In the genomic region with DNA sequence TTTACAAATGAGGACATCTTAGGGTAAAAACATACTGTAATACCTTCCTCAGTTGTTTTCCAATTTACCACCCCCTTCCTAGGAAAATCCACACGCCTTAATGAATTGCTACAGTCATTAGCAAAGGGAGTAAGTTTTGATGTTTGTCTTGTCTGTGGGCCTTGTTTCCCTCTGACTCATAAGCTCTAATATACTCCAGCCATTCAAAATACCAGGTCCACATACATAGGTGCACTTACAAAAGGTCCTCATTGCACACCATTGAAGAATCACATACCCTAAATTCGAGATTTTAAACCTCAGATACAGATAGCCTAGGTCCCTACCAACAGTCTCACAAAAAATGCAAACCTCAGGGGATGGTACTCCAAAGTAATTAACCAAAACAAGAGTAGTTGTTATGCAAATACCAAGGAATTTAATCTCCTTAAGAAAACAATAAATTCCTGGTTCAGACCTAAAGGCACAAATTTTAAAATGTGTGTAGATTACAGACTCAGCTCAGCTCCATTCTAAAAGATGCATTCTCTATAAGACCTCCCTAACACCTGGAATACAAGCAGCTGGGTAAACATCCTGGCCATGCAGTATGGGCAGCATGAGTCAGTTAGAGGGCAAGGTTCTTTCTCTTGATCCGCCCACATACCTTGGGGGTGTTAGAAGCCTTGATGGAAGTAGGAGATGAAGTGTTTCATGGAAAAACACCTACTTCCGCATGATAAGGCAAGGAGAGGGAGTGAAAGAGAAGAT, we compare ENCODE assay signal across 12 cellular contexts. TPM values are rescaled to one million over a fixed set of nuclear protein-coding genes. Genes with fewer than 3 reads are reported as not detected.
DNase-seq lines count a peak whose midpoint lies in the region; ATAC-seq, FAIRE-seq and TF ChIP-seq lines count a peak whose summit lies in the region.
"Had no signal": no experiment of that assay in that cellular context is flagged by ENCODE, and none has a peak within 500 bp of the region (broad histone marks: within the 10 kb centered on the region; RNA-seq: fewer than 3 reads in every experiment).

No MANE protein-coding gene starts in this region.

- no peak overlapping the region for H3K4me3 Mint-ChIP-seq in activated T-helper 1 cell treated with anti-CD3 and anti-CD28 coated beads, Interleukin-12 subunit alpha, Interleukin-12 subunit beta, Interleukin-2, Interleukin-4 antibody, amounts not matched to agents 30 ng/mL and 10 ng/mL and 1 ng/mL, durations not matched to agents 14 hours and 24 hours and 36 hours
- H3K4me3 Mint-ChIP-seq: HFFc6 had no signal

- no peaks in the 10 kb centered on the region for H3K79me2 ChIP-seq in HepG2 (ENCODE audit: insufficient read depth, low read length)

- no peak for TF ChIP-seq POLR2A in HepG2 (IDR thresholded peaks at IDR 0.05; ENCODE audit: insufficient read depth in 1 of 2, low read depth in 2 of 2, low read length in 2 of 2)

- no peak overlapping the region for H3K27ac ChIP-seq in HepG2 (ENCODE audit: extremely low read length, insufficient read depth, low read length)

- peak; percentile 95 for ATAC-seq in HepG2
- ATAC-seq: right cardiac atrium had no signal

- BruUV-seq in HepG2 (replicated peaks; lab: Mats Ljungman, UMichigan) = no TSS peak

- peak; percentile 75 for DNase-seq in H4 (ENCODE audit: low spot score)
- peak; percentile 5 to 79 for DNase-seq in NCI-H2081 (lab: John Stamatoyannopoulos, UW)
- peak; percentile 59 for DNase-seq in astrocyte of the spinal cord (ENCODE audit: low read depth, low spot score)
- DNase-seq in HepG2 (ENCODE audit: low spot score) = peak; percentile 72
- DNase-seq in activated T-helper 1 cell treated with anti-CD3 and anti-CD28 coated beads, Interleukin-12 subunit alpha, Interleukin-12 subunit beta, Interleukin-2, Interleukin-4 antibody, amounts not matched to agents 30 ng/mL and 10 ng/mL and 1 ng/mL, durations not matched to agents 14 hours and 24 hours and 36 hours (ENCODE audit: low spot score) = no peak
- no peak for DNase-seq in NCI-H1105 (lab: John Stamatoyannopoulos, UW)
- no peak for DNase-seq in GM10266 (ENCODE audit: extremely low spot score)
- no peak for DNase-seq in activated T-cell treated with anti-CD3 and anti-CD28 coated beads, Interleukin-2, amount 50 U/mL, for 48 hours
- DNase-seq: activated naive CD4-positive, alpha-beta T cell treated with anti-CD3 and anti-CD28 coated beads, Interleukin-2, amount 50 U/mL, for 16 hours; HFFc6; right cardiac atrium had no signal

- intact Hi-C loops in HepG2 (cut with micrococcal nuclease; ENCODE audit: unreplicated experiment) = no loop called here
- intact Hi-C loops in activated T-helper 1 cell treated with anti-CD3 and anti-CD28 coated beads, Interleukin-12 subunit alpha, Interleukin-12 subunit beta, Interleukin-2, Interleukin-4 antibody, amounts not matched to agents 30 ng/mL and 10 ng/mL and 1 ng/mL, durations not matched to agents 14 hours and 24 hours and 36 hours (cut with micrococcal nuclease) = no loop called here

- peak overlapping the region; percentile 5; the same call in 1 of the 2 replicates for H3K4me2 ChIP-seq in HepG2 (ENCODE audit: low read depth, low read length)

- H3K4me1 Mint-ChIP-seq in activated T-helper 1 cell treated with anti-CD3 and anti-CD28 coated beads, Interleukin-12 subunit alpha, Interleukin-12 subunit beta, Interleukin-2, Interleukin-4 antibody, amounts not matched to agents 30 ng/mL and 10 ng/mL and 1 ng/mL, durations not matched to agents 14 hours and 24 hours and 36 hours (ENCODE audit: low read depth) = peaks cover 17% of the 10 kb centered on the region

- CTCF ChIA-PET in HepG2 (lab: Yijun Ruan, JAX; ENCODE audit: low intra/inter-chr PET ratio, low total read pairs) = no interaction called here

- H4K20me1 ChIP-seq in HepG2 (ENCODE audit: insufficient read depth, low read length) = no peaks in the 10 kb centered on the region

- peak in 1 of 2 experiments; percentile 51; a peak in 2 of 4 replicates for TF ChIP-seq EP300 in HepG2 (IDR thresholded peaks at IDR 0.05; ENCODE audit: low read depth in 2 of 2, low read length in 2 of 2)
- peak; percentile 59 for TF ChIP-seq EP300 in HepG2 (CRISPR knock-in tag; IDR thresholded peaks at IDR 0.05; ENCODE audit: borderline replicate concordance)

- no peak overlapping the region for H2AFZ ChIP-seq in HepG2 (ENCODE audit: low read length)

- no peak for TF ChIP-seq CTCF in astrocyte of the spinal cord (IDR thresholded peaks at IDR 0.05; ENCODE audit: low read depth, low read length)
- TF ChIP-seq CTCF in HepG2 (CRISPR knock-in tag; IDR thresholded peaks at IDR 0.05) = no peak
- no peak for TF ChIP-seq CTCF in GM10266 (IDR thresholded peaks at IDR 0.05; ENCODE audit: control insufficient read depth, insufficient read depth, low read depth, missing control alignments)

- H3K27me3 Mint-ChIP-seq in activated T-helper 1 cell treated with anti-CD3 and anti-CD28 coated beads, Interleukin-12 subunit alpha, Interleukin-12 subunit beta, Interleukin-2, Interleukin-4 antibody, amounts not matched to agents 30 ng/mL and 10 ng/mL and 1 ng/mL, durations not matched to agents 14 hours and 24 hours and 36 hours (ENCODE audit: insufficient read depth) = peaks cover 21% of the 10 kb centered on the region

- H3K4me3 ChIP-seq in astrocyte of the spinal cord (ENCODE audit: low read depth, low read length) (no peak overlapping the region), HepG2 (replicated peaks in 1 of 3; ENCODE audit: insufficient read depth in 1 of 3, low read depth in 2 of 3, low read length in 3 of 3) (no peak overlapping the region)

- POLR2A ChIA-PET in HepG2 (lab: Yijun Ruan, JAX) = no interaction called here

- H3K36me3 ChIP-seq in HepG2 (replicated peaks in 1 of 2; ENCODE audit: control insufficient read depth in 1 of 2, insufficient read depth in 2 of 2, low read length in 2 of 2) = no peaks in the 10 kb centered on the region

- WGBS in HepG2 (ENCODE audit: low lambda C conversion rate) = 4% methylated on average over 4 of the region's 4 CpGs

- peaks cover 14% of the 10 kb centered on the region for H3K4me1 ChIP-seq in HepG2 (ENCODE audit: insufficient read depth, low read length)

- no peaks in the 10 kb centered on the region for H3K36me3 Mint-ChIP-seq in activated T-helper 1 cell treated with anti-CD3 and anti-CD28 coated beads, Interleukin-12 subunit alpha, Interleukin-12 subunit beta, Interleukin-2, Interleukin-4 antibody, amounts not matched to agents 30 ng/mL and 10 ng/mL and 1 ng/mL, durations not matched to agents 14 hours and 24 hours and 36 hours (ENCODE audit: low read depth)

- no peaks in the 10 kb centered on the region for H3K27me3 ChIP-seq in HepG2 (ENCODE audit: control insufficient read depth in 1 of 2, insufficient read depth in 2 of 2, low read length in 2 of 2)

- no peak overlapping the region for H3K9ac ChIP-seq in HepG2 (ENCODE audit: insufficient read depth, low read depth, low read length)

- TF ChIP-seq RAD21 in HepG2 (CRISPR knock-in tag; IDR thresholded peaks at IDR 0.05) = no peak

- in situ Hi-C loops in astrocyte of the spinal cord (cut with HindIII; ENCODE audit: low sequenced_read_pairs) (no loop called here), HepG2 (cut with HindIII; ENCODE audit: extremely low pct_ligation_motif_present, low pct_unique_long_range_greater_than_20kb) (no loop called here)

- no peak overlapping the region for H3K27ac Mint-ChIP-seq in activated T-helper 1 cell treated with anti-CD3 and anti-CD28 coated beads, Interleukin-12 subunit alpha, Interleukin-12 subunit beta, Interleukin-2, Interleukin-4 antibody, amounts not matched to agents 30 ng/mL and 10 ng/mL and 1 ng/mL, durations not matched to agents 14 hours and 24 hours and 36 hours
- H3K27ac Mint-ChIP-seq: HFFc6 had no signal

- no peak for FAIRE-seq in HepG2 (lab: Jason Lieb, UNC)

- no peaks in the 10 kb centered on the region for H3K9me3 ChIP-seq in HepG2 (ENCODE audit: low read length)

- H3K9me3 Mint-ChIP-seq in activated T-helper 1 cell treated with anti-CD3 and anti-CD28 coated beads, Interleukin-12 subunit alpha, Interleukin-12 subunit beta, Interleukin-2, Interleukin-4 antibody, amounts not matched to agents 30 ng/mL and 10 ng/mL and 1 ng/mL, durations not matched to agents 14 hours and 24 hours and 36 hours = no peaks in the 10 kb centered on the region
- H3K9me3 Mint-ChIP-seq: HFFc6 had no signal

RNA-seq across cellular contexts. Expression of gene LIPK, which starts 3.0 kb away (rescaled TPM):
- not detected in 2 replicates for total RNA-seq in H4 (2014; rRNA removed; shearing (Covaris generic))
- not detected in 2 replicates for total RNA-seq in HepG2 (2016; rRNA removed; fragmentation: Illumina TruSeq; extraction: Trizol)
- not detected in 2 replicates for total RNA-seq in HepG2 (2016; cell fraction: cytosol; rRNA removed; fragmentation: Illumina TruSeq; extraction: Trizol; ENCODE audit: low read depth)
- total RNA-seq in HepG2 (2016; cell fraction: insoluble cytoplasmic fraction; rRNA removed; fragmentation: Illumina TruSeq; extraction: Trizol) = not detected in 2 replicates
- not detected in 2 replicates for total RNA-seq in HepG2 (2016; cell fraction: membrane; rRNA removed; fragmentation: Illumina TruSeq; extraction: Trizol)
- not detected in 2 replicates for total RNA-seq in HepG2 (2016; cell fraction: nucleus; rRNA removed; fragmentation: Illumina TruSeq; extraction: Trizol)
- not detected in 2 replicates for polyA plus RNA-seq in HepG2 (2011; rRNA removed)
- not detected in 2 replicates for polyA plus RNA-seq in HepG2 (2011; cell fraction: cytosol; rRNA removed)
- not detected in 2 replicates for polyA plus RNA-seq in HepG2 (2011; cell fraction: nucleus; rRNA removed)
- polyA plus RNA-seq in HepG2 (2012) = not detected in 2 replicates
- not detected in 2 replicates for polyA plus RNA-seq in HepG2 (2016; cell fraction: cytosol; fragmentation: Illumina TruSeq; extraction: Trizol; ENCODE audit: low read depth)
- not detected in 2 replicates for polyA plus RNA-seq in HepG2 (2016; cell fraction: insoluble cytoplasmic fraction; fragmentation: Illumina TruSeq; extraction: Trizol; ENCODE audit: low read depth)
- polyA plus RNA-seq in HepG2 (2016; cell fraction: membrane; fragmentation: Illumina TruSeq; extraction: Trizol; ENCODE audit: low read depth) = not detected in 2 replicates
- not detected in 2 replicates for polyA plus RNA-seq in HepG2 (2016; cell fraction: nucleus; fragmentation: Illumina TruSeq; extraction: Trizol; ENCODE audit: insufficient read depth, low read depth)
- not detected in 2 replicates for polyA minus RNA-seq in HepG2 (2011; rRNA and poly(A)+ RNA removed; ENCODE audit: low replicate concordance)
- not detected in 2 replicates for polyA minus RNA-seq in HepG2 (2011; cell fraction: cytosol; rRNA and poly(A)+ RNA removed)
- polyA minus RNA-seq in HepG2 (2011; cell fraction: nucleus; rRNA and poly(A)+ RNA removed) = not detected in 2 replicates
- not detected in 2 replicates for total RNA-seq in activated T-helper 1 cell treated with anti-CD3 and anti-CD28 coated beads, Interleukin-12 subunit alpha, Interleukin-12 subunit beta, Interleukin-2, Interleukin-4 antibody, amounts not matched to agents 30 ng/mL and 10 ng/mL and 1 ng/mL, durations not matched to agents 14 hours and 24 hours and 36 hours
- total RNA-seq: HFFc6, lung microvascular endothelial cell, right cardiac atrium had no signal
- polyA plus RNA-seq: right cardiac atrium had no signal

RNA-seq across cellular contexts. Expression of gene LIPF, which starts 38.8 kb away (rescaled TPM):
- not detected in 2 replicates for total RNA-seq in H4 (2014; rRNA removed; shearing (Covaris generic))
- not detected in 2 replicates for total RNA-seq in HepG2 (2016; rRNA removed; fragmentation: Illumina TruSeq; extraction: Trizol)
- total RNA-seq in HepG2 (2016; cell fraction: cytosol; rRNA removed; fragmentation: Illumina TruSeq; extraction: Trizol; ENCODE audit: low read depth) = not detected in 2 replicates
- total RNA-seq in HepG2 (2016; cell fraction: insoluble cytoplasmic fraction; rRNA removed; fragmentation: Illumina TruSeq; extraction: Trizol) = not detected in 2 replicates
- total RNA-seq in HepG2 (2016; cell fraction: membrane; rRNA removed; fragmentation: Illumina TruSeq; extraction: Trizol) = not detected in 2 replicates
- total RNA-seq in HepG2 (2016; cell fraction: nucleus; rRNA removed; fragmentation: Illumina TruSeq; extraction: Trizol) = not detected in 2 replicates
- polyA plus RNA-seq in HepG2 (2011; rRNA removed) = not detected in 2 replicates
- not detected in 2 replicates for polyA plus RNA-seq in HepG2 (2011; cell fraction: cytosol; rRNA removed)
- not detected in 2 replicates for polyA plus RNA-seq in HepG2 (2011; cell fraction: nucleus; rRNA removed)
- polyA plus RNA-seq in HepG2 (2012) = not detected in 2 replicates
- not detected in 2 replicates for polyA plus RNA-seq in HepG2 (2016; cell fraction: cytosol; fragmentation: Illumina TruSeq; extraction: Trizol; ENCODE audit: low read depth)
- polyA plus RNA-seq in HepG2 (2016; cell fraction: insoluble cytoplasmic fraction; fragmentation: Illumina TruSeq; extraction: Trizol; ENCODE audit: low read depth) = not detected in 2 replicates
- polyA plus RNA-seq in HepG2 (2016; cell fraction: membrane; fragmentation: Illumina TruSeq; extraction: Trizol; ENCODE audit: low read depth) = not detected in 2 replicates
- not detected in 2 replicates for polyA plus RNA-seq in HepG2 (2016; cell fraction: nucleus; fragmentation: Illumina TruSeq; extraction: Trizol; ENCODE audit: insufficient read depth, low read depth)
- polyA minus RNA-seq in HepG2 (2011; rRNA and poly(A)+ RNA removed; ENCODE audit: low replicate concordance) = not detected in 2 replicates
- polyA minus RNA-seq in HepG2 (2011; cell fraction: cytosol; rRNA and poly(A)+ RNA removed) = not detected in 2 replicates
- polyA minus RNA-seq in HepG2 (2011; cell fraction: nucleus; rRNA and poly(A)+ RNA removed) = not detected in 2 replicates
- not detected in 2 replicates for total RNA-seq in activated T-helper 1 cell treated with anti-CD3 and anti-CD28 coated beads, Interleukin-12 subunit alpha, Interleukin-12 subunit beta, Interleukin-2, Interleukin-4 antibody, amounts not matched to agents 30 ng/mL and 10 ng/mL and 1 ng/mL, durations not matched to agents 14 hours and 24 hours and 36 hours
- total RNA-seq: HFFc6, lung microvascular endothelial cell, right cardiac atrium had no signal

RNA-seq across cellular contexts. Expression of gene LIPN, which starts 56.8 kb away (rescaled TPM):
- total RNA-seq in H4 (2014; rRNA removed; shearing (Covaris generic)) = not detected in 2 replicates
- not detected in 2 replicates for total RNA-seq in HepG2 (2016; rRNA removed; fragmentation: Illumina TruSeq; extraction: Trizol)
- not detected in 2 replicates for total RNA-seq in HepG2 (2016; cell fraction: cytosol; rRNA removed; fragmentation: Illumina TruSeq; extraction: Trizol; ENCODE audit: low read depth)
- not detected in 2 replicates for total RNA-seq in HepG2 (2016; cell fraction: insoluble cytoplasmic fraction; rRNA removed; fragmentation: Illumina TruSeq; extraction: Trizol)
- total RNA-seq in HepG2 (2016; cell fraction: membrane; rRNA removed; fragmentation: Illumina TruSeq; extraction: Trizol) = not detected in 2 replicates
- total RNA-seq in HepG2 (2016; cell fraction: nucleus; rRNA removed; fragmentation: Illumina TruSeq; extraction: Trizol) = not detected in 2 replicates
- polyA plus RNA-seq in HepG2 (2011; rRNA removed) = not detected in 2 replicates
- polyA plus RNA-seq in HepG2 (2011; cell fraction: cytosol; rRNA removed) = not detected in 2 replicates
- polyA plus RNA-seq in HepG2 (2011; cell fraction: nucleus; rRNA removed) = not detected in 2 replicates
- polyA plus RNA-seq in HepG2 (2012) = not detected in 2 replicates
- polyA plus RNA-seq in HepG2 (2016; cell fraction: cytosol; fragmentation: Illumina TruSeq; extraction: Trizol; ENCODE audit: low read depth) = not detected in 2 replicates
- polyA plus RNA-seq in HepG2 (2016; cell fraction: insoluble cytoplasmic fraction; fragmentation: Illumina TruSeq; extraction: Trizol; ENCODE audit: low read depth) = not detected in 2 replicates
- polyA plus RNA-seq in HepG2 (2016; cell fraction: membrane; fragmentation: Illumina TruSeq; extraction: Trizol; ENCODE audit: low read depth) = not detected in 2 replicates
- polyA plus RNA-seq in HepG2 (2016; cell fraction: nucleus; fragmentation: Illumina TruSeq; extraction: Trizol; ENCODE audit: insufficient read depth, low read depth) = not detected in 2 replicates
- 0.12 TPM in 1 of 2 replicates, not detected in the other for polyA minus RNA-seq in HepG2 (2011; rRNA and poly(A)+ RNA removed; ENCODE audit: low replicate concordance)
- polyA minus RNA-seq in HepG2 (2011; cell fraction: cytosol; rRNA and poly(A)+ RNA removed) = not detected in 2 replicates
- not detected in 2 replicates for polyA minus RNA-seq in HepG2 (2011; cell fraction: nucleus; rRNA and poly(A)+ RNA removed)
- total RNA-seq in activated T-helper 1 cell treated with anti-CD3 and anti-CD28 coated beads, Interleukin-12 subunit alpha, Interleukin-12 subunit beta, Interleukin-2, Interleukin-4 antibody, amounts not matched to agents 30 ng/mL and 10 ng/mL and 1 ng/mL, durations not matched to agents 14 hours and 24 hours and 36 hours = not detected in 2 replicates
- total RNA-seq: HFFc6, lung microvascular endothelial cell had no signal
- polyA plus RNA-seq: right cardiac atrium had no signal

Comparison
In these comparisons a context has a peak if more than half of its experiments do, and no peak if none do; other contexts are left out.
1. DNase-seq: peak in H4 (single experiment), NCI-H2081 (2 of 2), astrocyte of the spinal cord (single experiment) and HepG2 (single experiment); none in activated T-helper 1 cell treated with anti-CD3 and anti-CD28 coated beads, Interleukin-12 subunit alpha, Interleukin-12 subunit beta, Interleukin-2, Interleukin-4 antibody, amounts not matched to agents 30 ng/mL and 10 ng/mL and 1 ng/mL, durations not matched to agents 14 hours and 24 hours and 36 hours (single experiment), NCI-H1105 (single experiment), GM10266 (single experiment) and activated T-cell treated with anti-CD3 and anti-CD28 coated beads, Interleukin-2, amount 50 U/mL, for 48 hours (0 of 2).